ENCODE assay signal across 1 cellular context in genomic region chr10:43706166-43706565, GRCh38.
TF ChIP-seq lines count a peak whose summit lies in the region.

No MANE protein-coding gene starts in this region.

TF ChIP-seq in IMR-90, 13 proteins besides CTCF, POLR2A, EP300 and RAD21 (continued from another document):
- no peak for TF ChIP-seq ELK1 (IDR thresholded peaks at IDR 0.05; ENCODE audit: borderline replicate concordance, low read depth, low read length)
